ENCODE assay signal across 1 cellular context in the genomic region with DNA sequence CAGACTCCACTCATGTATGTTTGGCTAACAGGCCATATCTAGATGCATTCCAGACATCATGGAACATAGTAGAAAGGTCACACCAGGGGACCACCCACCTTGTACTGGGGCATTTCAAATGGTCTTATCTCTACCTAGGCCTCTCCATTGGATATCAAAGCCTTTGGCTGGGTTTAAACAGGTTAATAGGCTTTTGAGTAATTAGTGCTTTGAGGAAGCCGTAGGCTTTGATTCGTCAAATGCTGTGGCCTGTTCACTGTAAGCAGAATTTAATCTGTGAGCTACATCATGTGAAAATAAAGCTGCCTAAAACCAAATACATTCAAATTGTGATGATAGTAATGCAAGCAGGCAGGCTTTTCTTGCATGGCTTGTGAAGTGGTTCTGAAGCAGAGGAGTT.
TF ChIP-seq lines count a peak whose summit lies in the region.

No MANE protein-coding gene starts in this region.

TF ChIP-seq in SK-N-SH treated with all-trans-retinoic acid at 6 μM for 48 hours, 23 proteins besides CTCF, POLR2A, EP300 and RAD21 (continued from another document):
- TF ChIP-seq POU6F1 (CRISPR knock-in tag; IDR thresholded peaks at IDR 0.05; ENCODE audit: borderline replicate concordance, low read depth) (no peak), ARNTL (CRISPR knock-in tag; IDR thresholded peaks at IDR 0.05; ENCODE audit: borderline replicate concordance, low read depth) (no peak)
